Comparison of ENCODE assay signal across 25 cellular contexts in genomic region chr7:133233142-133233541, GRCh38.
"Had no signal": no experiment of that assay in that cellular context is flagged by ENCODE, and none has a peak within 500 bp of the region (broad histone marks: within the 10 kb centered on the region; RNA-seq: fewer than 3 reads in every experiment).

No MANE protein-coding gene starts in this region.

- H3K36me3 Mint-ChIP-seq: mesothelial cell of epicardium; naive B cell; natural killer cell; stimulated activated naive B cell treated with anti-CD40 and anti-IgM and Interleukin-4, amounts not matched to agents 10 μg/mL and 1 μg/mL and 100 μg/mL, for 72 hours had no signal

- H3K4me3 ChIP-seq: left ventricle myocardium inferior, lung, pancreas, psoas muscle, right atrium auricular region, right lobe of liver, smooth muscle cell, stomach, testis, thyroid gland, transverse colon, upper lobe of left lung, vagina had no signal

- H3K9me3 Mint-ChIP-seq: mesothelial cell of epicardium; naive B cell; natural killer cell; stimulated activated naive B cell treated with anti-CD40 and anti-IgM and Interleukin-4, amounts not matched to agents 10 μg/mL and 1 μg/mL and 100 μg/mL, for 72 hours had no signal

- H3K27ac ChIP-seq: left ventricle myocardium inferior, pancreas, psoas muscle, right atrium auricular region, right lobe of liver, stomach, testis, thyroid gland, transverse colon, upper lobe of left lung, vagina had no signal

- H3K4me1 Mint-ChIP-seq: naive B cell; natural killer cell; stimulated activated naive B cell treated with anti-CD40 and anti-IgM and Interleukin-4, amounts not matched to agents 10 μg/mL and 1 μg/mL and 100 μg/mL, for 72 hours had no signal

- H3K4me2 ChIP-seq: smooth muscle cell had no signal

- H3K9me3 ChIP-seq: left ventricle myocardium inferior, pancreas, psoas muscle, right atrium auricular region, right lobe of liver, stomach, testis, thyroid gland, transverse colon, upper lobe of left lung, vagina had no signal

- H3K4me3 Mint-ChIP-seq: mesothelial cell of epicardium; naive B cell; natural killer cell; nephron progenitor cell; stimulated activated naive B cell treated with anti-CD40 and anti-IgM and Interleukin-4, amounts not matched to agents 10 μg/mL and 1 μg/mL and 100 μg/mL, for 72 hours had no signal

- H3K36me3 ChIP-seq: left ventricle myocardium inferior, pancreas, right atrium auricular region, right lobe of liver, stomach, thyroid gland, transverse colon, upper lobe of left lung, vagina had no signal

- H3K4me1 ChIP-seq: left ventricle myocardium inferior, pancreas, psoas muscle, right atrium auricular region, right lobe of liver, stomach, testis, thyroid gland, upper lobe of left lung, vagina had no signal

- H3K27me3 ChIP-seq: pancreas, right atrium auricular region, right lobe of liver, stomach, testis, thyroid gland, transverse colon, upper lobe of left lung, vagina had no signal

- DNase-seq: hypothalamus; islet precursor cell; left ventricle myocardium inferior; mesendoderm; naive B cell; natural killer cell; nephron progenitor cell; nucleus accumbens; pancreas; psoas muscle; right lobe of liver; stimulated activated CD4-positive, alpha-beta T cell treated with anti-CD3 and anti-CD28 coated beads, Interleukin-1b, Interleukin-23, amount 100 ng/mL, for 48 hours; stimulated activated CD4-positive, alpha-beta T cell treated with anti-CD3 and anti-CD28 coated beads, Interleukin-4, amount 100 ng/mL, for 1 hour; stimulated activated naive B cell treated with anti-CD40 and anti-IgM and Interleukin-4, amounts not matched to agents 10 μg/mL and 1 μg/mL and 100 μg/mL, for 72 hours; stimulated activated naive CD8-positive, alpha-beta T cell treated with anti-CD3 and anti-CD28 coated beads, Interleukin-15, Interleukin-2, amounts not matched to agents 100 U/mL and 50 U/mL, for 24 hours; stomach; testis; thyroid gland; transverse colon; upper lobe of left lung had no signal

- H3K27ac Mint-ChIP-seq: mesothelial cell of epicardium; natural killer cell; nephron progenitor cell; stimulated activated naive B cell treated with anti-CD40 and anti-IgM and Interleukin-4, amounts not matched to agents 10 μg/mL and 1 μg/mL and 100 μg/mL, for 72 hours had no signal
